21 cellular contexts compared by ENCODE assay signal in genomic region chr7:133056370-133057238, GRCh38. TPM values are rescaled to one million over a fixed set of nuclear protein-coding genes. Genes with fewer than 3 reads are reported as not detected.
DNase-seq lines count a peak whose midpoint lies in the region; ATAC-seq and TF ChIP-seq lines count a peak whose summit lies in the region.
"Had no signal": no experiment of that assay in that cellular context is flagged by ENCODE, and none has a peak within 500 bp of the region (broad histone marks: within the 10 kb centered on the region; RNA-seq: fewer than 3 reads in every experiment).

No MANE protein-coding gene starts in this region.

- H3K4me1 Mint-ChIP-seq in activated CD4-positive, alpha-beta memory T cell treated with anti-CD3 and anti-CD28 coated beads for 36 hours (ENCODE audit: low read depth): peaks cover 26% of the 10 kb centered on the region

- H3K27ac Mint-ChIP-seq in activated CD4-positive, alpha-beta memory T cell treated with anti-CD3 and anti-CD28 coated beads for 36 hours: no peak overlapping the region
- H3K27ac Mint-ChIP-seq: activated CD8-positive, alpha-beta T cell treated with anti-CD3 and anti-CD28 coated beads, Interleukin-2, amount 10 ng/mL, durations not matched to agents 7 days and 5 days; activated naive CD8-positive, alpha-beta T cell treated with anti-CD3 and anti-CD28 coated beads for 36 hours; dendritic cell treated with granulocyte-macrophage colony-stimulating factor and Interleukin-4, amounts not matched to agents 40 ng/mL and 50 ng/mL, for 4 days had no signal

- DNase-seq in DMS 273 (lab: John Stamatoyannopoulos, UW; ENCODE audit: unreplicated experiment) (peak; percentile 74), GM13976 (ENCODE audit: low spot score) (peak; percentile 40), NCI-H1105 treated with DMSO at 0.1 percent for 48 hours (lab: John Stamatoyannopoulos, UW) (peak; percentile 91), epithelial cell of esophagus (ENCODE audit: low read depth) (peak; percentile 34), SIG-M5 treated with dmso at 0.1 percent for 504 hours (lab: John Stamatoyannopoulos, UW; ENCODE audit: unreplicated experiment) (no peak)
- DNase-seq in activated CD4-positive, alpha-beta memory T cell treated with anti-CD3 and anti-CD28 coated beads for 36 hours: no peak
- DNase-seq: activated CD8-positive, alpha-beta T cell treated with anti-CD3 and anti-CD28 coated beads, Interleukin-2, amount 10 ng/mL, durations not matched to agents 7 days and 5 days; activated naive CD8-positive, alpha-beta T cell treated with anti-CD3 and anti-CD28 coated beads for 36 hours; heart left ventricle; mammary epithelial cell; MG63; naive thymus-derived CD8-positive, alpha-beta T cell; NCI-H1930; stimulated activated CD4-positive, alpha-beta T cell treated with anti-CD3 and anti-CD28 coated beads, Interleukin-12 subunit alpha, Interleukin-12 subunit beta, amount 100 ng/mL, for 4 hours; T-helper 1 cell; WERI-Rb-1 had no signal

- TF ChIP-seq CTCF in GM13976 (IDR thresholded peaks at IDR 0.05; ENCODE audit: borderline replicate concordance, control extremely low read depth, extremely low read depth, insufficient read depth, missing control alignments): no peak
- TF ChIP-seq CTCF in epithelial cell of esophagus (IDR thresholded peaks at IDR 0.05; ENCODE audit: insufficient read depth, low read depth, low read length, missing control alignments): no peak

- peaks cover 12% of the 10 kb centered on the region for H3K36me3 Mint-ChIP-seq in activated CD4-positive, alpha-beta memory T cell treated with anti-CD3 and anti-CD28 coated beads for 36 hours

- intact Hi-C loops in activated CD4-positive, alpha-beta memory T cell treated with anti-CD3 and anti-CD28 coated beads for 36 hours (cut with micrococcal nuclease): no loop called here

- CTCF ChIA-PET in activated CD4-positive, alpha-beta memory T cell treated with anti-CD3 and anti-CD28 coated beads for 36 hours (lab: Charles Lee): no interaction called here

- H3K27me3 Mint-ChIP-seq in activated CD4-positive, alpha-beta memory T cell treated with anti-CD3 and anti-CD28 coated beads for 36 hours: no peaks in the 10 kb centered on the region
- H3K27me3 Mint-ChIP-seq: activated naive CD8-positive, alpha-beta T cell treated with anti-CD3 and anti-CD28 coated beads for 36 hours; dendritic cell treated with granulocyte-macrophage colony-stimulating factor and Interleukin-4, amounts not matched to agents 40 ng/mL and 50 ng/mL, for 4 days; naive thymus-derived CD8-positive, alpha-beta T cell; progenitor cell of endocrine pancreas had no signal

- H3K4me3 Mint-ChIP-seq in activated CD4-positive, alpha-beta memory T cell treated with anti-CD3 and anti-CD28 coated beads for 36 hours: no peak overlapping the region
- H3K4me3 Mint-ChIP-seq: activated CD8-positive, alpha-beta T cell treated with anti-CD3 and anti-CD28 coated beads, Interleukin-2, amount 10 ng/mL, durations not matched to agents 7 days and 5 days; activated naive CD8-positive, alpha-beta T cell treated with anti-CD3 and anti-CD28 coated beads for 36 hours; dendritic cell treated with granulocyte-macrophage colony-stimulating factor and Interleukin-4, amounts not matched to agents 40 ng/mL and 50 ng/mL, for 4 days; naive thymus-derived CD8-positive, alpha-beta T cell had no signal

- no peaks in the 10 kb centered on the region for H3K9me3 Mint-ChIP-seq in activated CD4-positive, alpha-beta memory T cell treated with anti-CD3 and anti-CD28 coated beads for 36 hours
- H3K9me3 Mint-ChIP-seq: activated naive CD8-positive, alpha-beta T cell treated with anti-CD3 and anti-CD28 coated beads for 36 hours; dendritic cell treated with granulocyte-macrophage colony-stimulating factor and Interleukin-4, amounts not matched to agents 40 ng/mL and 50 ng/mL, for 4 days; naive thymus-derived CD8-positive, alpha-beta T cell had no signal

- H3K4me3 ChIP-seq in epithelial cell of esophagus (ENCODE audit: low read length): no peak overlapping the region
- H3K4me3 ChIP-seq: heart left ventricle, MG63 had no signal

- POLR2A ChIA-PET in activated CD4-positive, alpha-beta memory T cell treated with anti-CD3 and anti-CD28 coated beads for 36 hours (lab: Charles Lee): no interaction called here

- ATAC-seq in HG03196 (IDR thresholded peaks at IDR 0.05; ENCODE audit: unreplicated experiment): no peak
- no peak for ATAC-seq in GM21619 (IDR thresholded peaks at IDR 0.05; ENCODE audit: unreplicated experiment)
- ATAC-seq: activated CD8-positive, alpha-beta T cell treated with anti-CD3 and anti-CD28 coated beads, Interleukin-2, amount 10 ng/mL, durations not matched to agents 7 days and 5 days; naive thymus-derived CD8-positive, alpha-beta T cell; Right ventricle myocardium inferior had no signal

- in situ Hi-C loops in GM13976 (cut with MboI; ENCODE audit: low sequenced_read_pairs, unreplicated experiment): no loop called here

RNA-seq across cellular contexts. Expression of gene CHCHD3, which starts 25.3 kb away (rescaled TPM):
- 10 to 100 TPM; 49.6 to 51.0 TPM for total RNA-seq in activated CD4-positive, alpha-beta memory T cell treated with anti-CD3 and anti-CD28 coated beads for 36 hours

Comparison
In these comparisons a context has a peak if more than half of its experiments do, and no peak if none do; other contexts are left out.
1. DNase-seq: peak in DMS 273 (single experiment), GM13976 (single experiment), NCI-H1105 treated with DMSO at 0.1 percent for 48 hours (single experiment) and epithelial cell of esophagus (single experiment); none in SIG-M5 treated with dmso at 0.1 percent for 504 hours (single experiment) and activated CD4-positive, alpha-beta memory T cell treated with anti-CD3 and anti-CD28 coated beads for 36 hours (single experiment).